12 cellular contexts compared by ENCODE assay signal in genomic region chr2:32632089-32632488, GRCh38. TPM values are rescaled to one million over a fixed set of nuclear protein-coding genes. Genes with fewer than 3 reads are reported as not detected.
DNase-seq lines count a peak whose midpoint lies in the region; ATAC-seq and TF ChIP-seq lines count a peak whose summit lies in the region.
"Had no signal": no experiment of that assay in that cellular context is flagged by ENCODE, and none has a peak within 500 bp of the region (broad histone marks: within the 10 kb centered on the region; RNA-seq: fewer than 3 reads in every experiment).

No MANE protein-coding gene starts in this region.

- no peak overlapping the region for H3K4me3 ChIP-seq in choroid plexus epithelial cell (ENCODE audit: low read depth, low read length)
- H3K4me3 ChIP-seq: tibial artery had no signal

- H3K27ac Mint-ChIP-seq in activated CD4-positive, alpha-beta T cell treated with anti-CD3 and anti-CD28 coated beads for 36 hours, result no peak overlapping the region
- H3K27ac Mint-ChIP-seq: dendritic cell treated with granulocyte-macrophage colony-stimulating factor and Interleukin-4, amounts not matched to agents 40 ng/mL and 50 ng/mL, for 4 days had no signal

- POLR2A ChIA-PET in activated CD4-positive, alpha-beta T cell treated with anti-CD3 and anti-CD28 coated beads for 36 hours (lab: Charles Lee), result no interaction called here

- H3K4me3 Mint-ChIP-seq in activated CD4-positive, alpha-beta T cell treated with anti-CD3 and anti-CD28 coated beads for 36 hours, result no peak overlapping the region
- H3K4me3 Mint-ChIP-seq: dendritic cell treated with granulocyte-macrophage colony-stimulating factor and Interleukin-4, amounts not matched to agents 40 ng/mL and 50 ng/mL, for 4 days had no signal

- H3K27me3 Mint-ChIP-seq in activated CD4-positive, alpha-beta T cell treated with anti-CD3 and anti-CD28 coated beads for 36 hours, result no peaks in the 10 kb centered on the region

- peak; percentile 64 for DNase-seq in activated CD4-positive, alpha-beta T cell treated with anti-CD3 and anti-CD28 coated beads for 36 hours
- no peak for DNase-seq in activated CD4-positive, alpha-beta T cell treated with anti-CD3 and anti-CD28 coated beads, Interleukin-2, amount 50 U/mL, for 4 hours
- peak; percentile 22 for DNase-seq in OCI-M1 (lab: John Stamatoyannopoulos, UW)
- DNase-seq in choroid plexus epithelial cell (ENCODE audit: low read depth), result peak; percentile 56
- peak; percentile 19 to 43 for DNase-seq in stimulated activated CD4-positive, alpha-beta T cell treated with anti-CD3 and anti-CD28 coated beads, Interleukin-15, amount 100 ng/mL, for 48 hours (ENCODE audit: low read depth in 2 of 2)
- no peak for DNase-seq in GM13977 (ENCODE audit: low spot score)
- DNase-seq in SK-N-DZ (ENCODE audit: low spot score), result no peak
- DNase-seq: NCI-H2081, SHP77 treated with DMSO at 0.1 percent for 48 hours, tibial artery had no signal

- CTCF ChIA-PET in activated CD4-positive, alpha-beta T cell treated with anti-CD3 and anti-CD28 coated beads for 36 hours (lab: Charles Lee), result no interaction called here

- intact Hi-C loops in activated CD4-positive, alpha-beta T cell treated with anti-CD3 and anti-CD28 coated beads for 36 hours (cut with DNase I, micrococcal nuclease), result no loop called here

- in situ Hi-C loops in GM13977 (cut with MboI; ENCODE audit: low pct_unique_long_range_greater_than_20kb, low sequenced_read_pairs, unreplicated experiment), result loop anchor here (25.0 kb wide), 1 partner anchor 95 kb away; no protein-coding TSS in a partner anchor

- TF ChIP-seq CTCF in choroid plexus epithelial cell (conservative IDR thresholded peaks at IDR 0.05; ENCODE audit: low read depth, low read length) (no peak), GM13977 (IDR thresholded peaks at IDR 0.05; ENCODE audit: extremely low read depth, insufficient read depth, missing control alignments) (no peak)

- no peaks in the 10 kb centered on the region for H3K9me3 Mint-ChIP-seq in activated CD4-positive, alpha-beta T cell treated with anti-CD3 and anti-CD28 coated beads for 36 hours (ENCODE audit: low read depth)
- H3K9me3 Mint-ChIP-seq: dendritic cell treated with granulocyte-macrophage colony-stimulating factor and Interleukin-4, amounts not matched to agents 40 ng/mL and 50 ng/mL, for 4 days had no signal

- peaks cover 27% of the 10 kb centered on the region for H3K36me3 Mint-ChIP-seq in activated CD4-positive, alpha-beta T cell treated with anti-CD3 and anti-CD28 coated beads for 36 hours (ENCODE audit: low read depth)

- no peak for ATAC-seq in activated CD4-positive, alpha-beta T cell treated with anti-CD3 and anti-CD28 coated beads for 36 hours
- no peak for ATAC-seq in GM21576 (IDR thresholded peaks at IDR 0.05; ENCODE audit: unreplicated experiment)

- peaks cover 35% of the 10 kb centered on the region for H3K4me1 Mint-ChIP-seq in activated CD4-positive, alpha-beta T cell treated with anti-CD3 and anti-CD28 coated beads for 36 hours

RNA-seq across cellular contexts. Expression of gene TTC27, which starts 4.2 kb away (rescaled TPM):
- 10 to 100 TPM; 32.7 to 33.7 TPM for total RNA-seq in activated CD4-positive, alpha-beta T cell treated with anti-CD3 and anti-CD28 coated beads for 36 hours
- 5.3 and 5.6 TPM in 2 replicates for polyA plus RNA-seq in SK-N-DZ (2014; cell fraction: cytosol; rRNA removed)
- 2.6 and 8.4 TPM in 2 replicates for polyA plus RNA-seq in SK-N-DZ (2014; cell fraction: nucleus; rRNA removed)

Comparison
In these comparisons a context has a peak if more than half of its experiments do, and no peak if none do; other contexts are left out.
1. DNase-seq: peak in activated CD4-positive, alpha-beta T cell treated with anti-CD3 and anti-CD28 coated beads for 36 hours (single experiment), OCI-M1 (single experiment), choroid plexus epithelial cell (single experiment) and stimulated activated CD4-positive, alpha-beta T cell treated with anti-CD3 and anti-CD28 coated beads, Interleukin-15, amount 100 ng/mL, for 48 hours (2 of 2); none in activated CD4-positive, alpha-beta T cell treated with anti-CD3 and anti-CD28 coated beads, Interleukin-2, amount 50 U/mL, for 4 hours (0 of 2), GM13977 (single experiment) and SK-N-DZ (single experiment).